Comparison of ENCODE assay signal across 29 cellular contexts in genomic region chr12:132850291-132850690, GRCh38.
"Had no signal": no experiment of that assay in that cellular context is flagged by ENCODE, and none has a peak within 500 bp of the region (broad histone marks: within the 10 kb centered on the region; RNA-seq: fewer than 3 reads in every experiment).

No MANE protein-coding gene starts in this region.

- H3K4me3 Mint-ChIP-seq: natural killer cell; nephron; neural progenitor cell; stimulated activated memory B cell treated with anti-CD40 and anti-IgM and Interleukin-4, amounts not matched to agents 10 μg/mL and 1 μg/mL and 100 μg/mL, for 72 hours; stimulated activated naive CD8-positive, alpha-beta T cell treated with anti-CD3 and anti-CD28 coated beads, Interleukin-15, amount 100 ng/mL, for 72 hours; type B pancreatic cell had no signal

- H3K9me3 ChIP-seq: ovary, psoas muscle, spleen, suprapubic skin, testis, tibial artery, transverse colon, upper lobe of right lung, uterus had no signal

- H3K27ac Mint-ChIP-seq: natural killer cell; nephron; neural progenitor cell; progenitor cell of endocrine pancreas; stimulated activated memory B cell treated with anti-CD40 and anti-IgM and Interleukin-4, amounts not matched to agents 10 μg/mL and 1 μg/mL and 100 μg/mL, for 72 hours; type B pancreatic cell had no signal

- H3K4me3 ChIP-seq: neural progenitor cell, ovary, psoas muscle, skin epidermis, smooth muscle cell, spleen, suprapubic skin, testis, tibial artery, transverse colon, upper lobe of right lung, uterus had no signal

- ATAC-seq: natural killer cell; psoas muscle; right cardiac atrium; sciatic nerve; stimulated activated memory B cell treated with anti-CD40 and anti-IgM and Interleukin-4, amounts not matched to agents 10 μg/mL and 1 μg/mL and 100 μg/mL, for 72 hours; stimulated activated naive CD8-positive, alpha-beta T cell treated with anti-CD3 and anti-CD28 coated beads, Interleukin-15, amount 100 ng/mL, for 72 hours; stimulated activated naive CD8-positive, alpha-beta T cell treated with anti-CD3 and anti-CD28 coated beads, Interleukin-15, Interleukin-2, amounts not matched to agents 100 U/mL and 50 U/mL, for 24 hours; upper lobe of right lung had no signal

- H2AFZ ChIP-seq: neural progenitor cell, parathyroid adenoma had no signal

- H3K4me2 ChIP-seq: neural progenitor cell, smooth muscle cell had no signal

- H3K4me1 ChIP-seq: neural progenitor cell, parathyroid adenoma, psoas muscle, spleen, suprapubic skin, testis, tibial artery, transverse colon, upper lobe of right lung, uterus had no signal

- H3K9me3 Mint-ChIP-seq: natural killer cell; nephron; neural progenitor cell; stimulated activated memory B cell treated with anti-CD40 and anti-IgM and Interleukin-4, amounts not matched to agents 10 μg/mL and 1 μg/mL and 100 μg/mL, for 72 hours; stimulated activated naive CD8-positive, alpha-beta T cell treated with anti-CD3 and anti-CD28 coated beads, Interleukin-15, amount 100 ng/mL, for 72 hours; type B pancreatic cell had no signal

- H3K36me3 ChIP-seq: neural progenitor cell, ovary, uterus had no signal

- H3K36me3 Mint-ChIP-seq: natural killer cell had no signal

- H3K4me1 Mint-ChIP-seq: natural killer cell; nephron; neural progenitor cell; stimulated activated memory B cell treated with anti-CD40 and anti-IgM and Interleukin-4, amounts not matched to agents 10 μg/mL and 1 μg/mL and 100 μg/mL, for 72 hours had no signal

- H3K27me3 ChIP-seq: neural progenitor cell, ovary, spleen, suprapubic skin, testis, tibial artery, transverse colon, upper lobe of right lung, uterus had no signal

- H3K27me3 Mint-ChIP-seq: progenitor cell of endocrine pancreas; stimulated activated memory B cell treated with anti-CD40 and anti-IgM and Interleukin-4, amounts not matched to agents 10 μg/mL and 1 μg/mL and 100 μg/mL, for 72 hours; stimulated activated naive CD8-positive, alpha-beta T cell treated with anti-CD3 and anti-CD28 coated beads, Interleukin-15, amount 100 ng/mL, for 72 hours; type B pancreatic cell had no signal

- H3K27ac ChIP-seq: neural progenitor cell, ovary, parathyroid adenoma, psoas muscle, skin epidermis, spleen, suprapubic skin, testis, tibial artery, transverse colon, upper lobe of right lung, uterus had no signal

- DNase-seq: natural killer cell; occipital lobe; ovary; psoas muscle; spleen; stimulated activated CD4-positive, alpha-beta T cell treated with anti-CD3 and anti-CD28 coated beads, Interleukin-12 subunit alpha, Interleukin-12 subunit beta, amount 100 ng/mL, for 4 hours; stimulated activated CD4-positive, alpha-beta T cell treated with anti-CD3 and anti-CD28 coated beads, Interleukin-1b, Interleukin-23, amount 100 ng/mL, for 48 hours; stimulated activated CD4-positive, alpha-beta T cell treated with anti-CD3 and anti-CD28 coated beads, Interleukin-4, amount 100 ng/mL, for 1 hour; stimulated activated CD4-positive, alpha-beta T cell treated with anti-CD3 and anti-CD28 coated beads, Interleukin-4, amount 100 ng/mL, for 4 hours; stimulated activated CD8-positive, alpha-beta memory T cell treated with anti-CD3 and anti-CD28 coated beads, Interleukin-4, amount 100 ng/mL, for 48 hours; stimulated activated naive CD4-positive, alpha-beta T cell; stimulated activated naive CD8-positive, alpha-beta T cell treated with anti-CD3 and anti-CD28 coated beads, Interleukin-15, amount 100 ng/mL, for 72 hours; stimulated activated naive CD8-positive, alpha-beta T cell treated with anti-CD3 and anti-CD28 coated beads, Interleukin-15, Interleukin-2, amounts not matched to agents 100 U/mL and 50 U/mL, for 24 hours; testis; tibial artery; transverse colon; upper lobe of right lung; uterus had no signal

- H3K9ac ChIP-seq: neural progenitor cell, parathyroid adenoma had no signal
